In the genomic region with DNA sequence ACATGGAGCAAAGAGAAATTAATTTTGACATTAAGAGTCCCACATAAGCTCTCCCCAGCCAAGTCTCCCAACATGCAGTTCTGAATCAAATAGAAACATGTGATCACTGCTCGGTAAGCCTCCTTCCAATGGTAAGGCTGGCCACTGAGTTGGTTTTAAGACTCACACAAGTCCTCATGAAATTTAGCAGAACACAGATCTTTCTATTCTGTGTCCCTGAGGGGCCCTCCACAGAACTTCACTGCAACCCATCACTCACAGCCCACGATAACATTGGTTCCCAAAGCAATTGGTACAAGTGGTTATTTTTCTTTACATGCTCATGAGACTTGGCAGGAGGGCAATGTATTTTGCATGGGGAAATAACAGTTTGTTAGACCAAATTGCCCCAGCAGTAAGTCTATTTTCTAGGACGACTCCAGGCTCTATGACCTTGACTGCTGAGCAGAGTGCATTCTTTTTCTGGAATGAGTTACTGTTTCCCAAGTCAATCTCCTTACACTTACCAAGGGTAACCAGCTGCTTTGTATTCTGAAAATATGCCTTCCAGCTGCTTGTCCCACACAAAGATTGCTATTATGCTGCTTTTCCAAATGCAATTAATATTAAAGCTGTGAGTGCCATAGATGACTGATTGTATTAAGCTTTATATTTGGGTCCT, we compare ENCODE assay signal across 25 cellular contexts.
DNase-seq lines count a peak whose midpoint lies in the region; ATAC-seq and TF ChIP-seq lines count a peak whose summit lies in the region.
"Had no signal": no experiment of that assay in that cellular context is flagged by ENCODE, and none has a peak within 500 bp of the region (broad histone marks: within the 10 kb centered on the region; RNA-seq: fewer than 3 reads in every experiment).

No MANE protein-coding gene starts in this region.

- H4K91ac ChIP-seq in neuronal stem cell (ENCODE audit: low read depth, low read length, poor library complexity), result no peak overlapping the region

- H3K4me3 ChIP-seq in choroid plexus epithelial cell (ENCODE audit: low read depth, low read length) (no peak overlapping the region), neuronal stem cell (ENCODE audit: low read length in 2 of 2) (no peak overlapping the region)
- H3K4me3 ChIP-seq: BLaER1 treated with 17β-estradiol and CSF1 and Interleukin-3, amounts not matched to agents 10 nM and 100 nM; MG63; transverse colon had no signal

- H3K18ac ChIP-seq in neuronal stem cell (ENCODE audit: low read length), result no peak overlapping the region

- no peak overlapping the region for H2BK12ac ChIP-seq in neuronal stem cell (ENCODE audit: low read length)

- no peak overlapping the region for H2BK15ac ChIP-seq in neuronal stem cell (ENCODE audit: low read length)

- H3K23ac ChIP-seq in neuronal stem cell (ENCODE audit: low read depth, low read length, poor library complexity), result no peak overlapping the region

- H3K9ac ChIP-seq in neuronal stem cell (ENCODE audit: low read depth, low read length, poor library complexity), result no peak overlapping the region
- H3K9ac ChIP-seq: BLaER1 treated with 17β-estradiol and CSF1 and Interleukin-3, amounts not matched to agents 10 nM and 100 nM had no signal

- no peak overlapping the region for H3K27ac ChIP-seq in neuronal stem cell (replicated peaks; ENCODE audit: low read length)
- H3K27ac ChIP-seq: BLaER1 treated with 17β-estradiol and CSF1 and Interleukin-3, amounts not matched to agents 10 nM and 100 nM; transverse colon had no signal

- peak; percentile 50 for DNase-seq in COLO829 (ENCODE audit: low spot score)
- DNase-seq in choroid plexus epithelial cell (ENCODE audit: low read depth), result peak; percentile 53
- no peak for DNase-seq in left cardiac atrium
- no peak for DNase-seq in neuronal stem cell (ENCODE audit: low spot score)
- DNase-seq in CD1c-positive myeloid dendritic cell (ENCODE audit: extremely low spot score), result no peak
- no peak for DNase-seq in activated naive CD8-positive, alpha-beta T cell treated with anti-CD3 and anti-CD28 coated beads, Interleukin-2, amount 50 U/mL, for 24 hours
- DNase-seq in activated naive CD4-positive, alpha-beta T cell treated with anti-CD3 and anti-CD28 coated beads, Interleukin-2, amount 50 U/mL, for 16 hours, result no peak
- no peak for DNase-seq in GF-D8 (lab: John Stamatoyannopoulos, UW)
- DNase-seq: ACHN; activated CD8-positive, alpha-beta T cell treated with anti-CD3 and anti-CD28 coated beads for 36 hours; central memory CD4-positive, alpha-beta T cell; dermis blood vessel endothelial cell; DMS79 treated with DMSO at 0.1 percent for 48 hours; KBM-7; MG63; naive B cell; NCI-H1105 treated with DMSO at 0.1 percent for 48 hours; NCI-H2029 treated with DMSO at 0.1 percent for 48 hours; NCI-H345; transverse colon had no signal

- ATAC-seq in left cardiac atrium, result peak; percentile 46 to 76
- no peak for ATAC-seq in activated naive CD8-positive, alpha-beta T cell treated with anti-CD3 and anti-CD28 coated beads, Interleukin-2, amount 50 U/mL, for 24 hours
- ATAC-seq: activated CD4-positive, CD25-positive, alpha-beta regulatory T cell treated with anti-CD3 and anti-CD28 coated beads, Interleukin-2, amount 50 U/mL, for 24 hours; activated CD8-positive, alpha-beta T cell treated with anti-CD3 and anti-CD28 coated beads for 36 hours; activated naive CD4-positive, alpha-beta T cell treated with anti-CD3 and anti-CD28 coated beads, Interleukin-2, amount 50 U/mL, for 72 hours; activated T-helper 17 cell treated with anti-CD3 and anti-CD28 coated beads, Interleukin-2, amount 50 U/mL, for 72 hours had no signal

- no peaks in the 10 kb centered on the region for H3K4me1 Mint-ChIP-seq in activated naive CD8-positive, alpha-beta T cell treated with anti-CD3 and anti-CD28 coated beads, Interleukin-2, amount 50 U/mL, for 24 hours
- H3K4me1 Mint-ChIP-seq: activated T-helper 17 cell treated with anti-CD3 and anti-CD28 coated beads, Interleukin-2, amount 50 U/mL, for 72 hours; naive B cell had no signal

- WGBS in neuronal stem cell (ENCODE audit: extremely low coverage in 2 of 2, insufficient read length in 2 of 2, insufficient replicate concordance in 1 of 2), 2 donors, result no CpG with 5 or more reads among the region's 3 CpGs

- H3K4ac ChIP-seq in neuronal stem cell (ENCODE audit: low read length), result no peak overlapping the region

- H2AFZ ChIP-seq in neuronal stem cell (ENCODE audit: low read length), result peak overlapping the region; percentile 27

- no peak overlapping the region for H2BK120ac ChIP-seq in neuronal stem cell (ENCODE audit: low read depth, low read length)

- no peaks in the 10 kb centered on the region for H3K36me3 ChIP-seq in neuronal stem cell (replicated peaks in 1 of 2; ENCODE audit: control insufficient read depth in 2 of 2, insufficient read depth in 2 of 2, low read length in 2 of 2)
- H3K36me3 ChIP-seq: BLaER1 treated with 17β-estradiol and CSF1 and Interleukin-3, amounts not matched to agents 10 nM and 100 nM; MG63; transverse colon had no signal

- H3K27ac Mint-ChIP-seq in activated naive CD8-positive, alpha-beta T cell treated with anti-CD3 and anti-CD28 coated beads, Interleukin-2, amount 50 U/mL, for 24 hours, result no peak overlapping the region
- H3K27ac Mint-ChIP-seq: activated CD8-positive, alpha-beta T cell treated with anti-CD3 and anti-CD28 coated beads for 36 hours; activated naive CD4-positive, alpha-beta T cell treated with anti-CD3 and anti-CD28 coated beads, Interleukin-2, amount 50 U/mL, for 72 hours; activated T-helper 17 cell treated with anti-CD3 and anti-CD28 coated beads, Interleukin-2, amount 50 U/mL, for 72 hours; naive B cell; T-helper 1 cell treated with Interleukin-12 subunit alpha and Interleukin-12 subunit beta and Interleukin-4 antibody, amounts not matched to agents 30 μg/mL and 1 μg/mL, for 36 hours had no signal

- H3K14ac ChIP-seq in neuronal stem cell (ENCODE audit: low read length), result no peak overlapping the region

- H3K4me2 ChIP-seq in neuronal stem cell (ENCODE audit: insufficient read depth, low read length, poor library complexity, severe bottlenecking), result no peak overlapping the region
- H3K4me2 ChIP-seq: BLaER1 treated with 17β-estradiol and CSF1 and Interleukin-3, amounts not matched to agents 10 nM and 100 nM had no signal

- no peaks in the 10 kb centered on the region for H3K36me3 Mint-ChIP-seq in activated naive CD8-positive, alpha-beta T cell treated with anti-CD3 and anti-CD28 coated beads, Interleukin-2, amount 50 U/mL, for 24 hours (ENCODE audit: low read depth)
- H3K36me3 Mint-ChIP-seq: naive B cell had no signal

- no peak overlapping the region for H2BK5ac ChIP-seq in neuronal stem cell (ENCODE audit: low read length)

- intact Hi-C loops in left cardiac atrium (cut with DNase I), result no loop called here

- H3K4me3 Mint-ChIP-seq in activated naive CD8-positive, alpha-beta T cell treated with anti-CD3 and anti-CD28 coated beads, Interleukin-2, amount 50 U/mL, for 24 hours, result no peak overlapping the region
- H3K4me3 Mint-ChIP-seq: activated CD8-positive, alpha-beta T cell treated with anti-CD3 and anti-CD28 coated beads for 36 hours; activated T-helper 17 cell treated with anti-CD3 and anti-CD28 coated beads, Interleukin-2, amount 50 U/mL, for 72 hours; naive B cell; T-helper 1 cell treated with Interleukin-12 subunit alpha and Interleukin-12 subunit beta and Interleukin-4 antibody, amounts not matched to agents 30 μg/mL and 1 μg/mL, for 36 hours had no signal

- H4K8ac ChIP-seq in neuronal stem cell (ENCODE audit: low read depth, low read length), result no peak overlapping the region

- H3K9me3 ChIP-seq in neuronal stem cell (replicated peaks in 1 of 2; ENCODE audit: control insufficient read depth in 2 of 2, insufficient read depth in 1 of 2, low read depth in 1 of 2, low read length in 2 of 2), result no peaks in the 10 kb centered on the region

- H3K27me3 ChIP-seq in neuronal stem cell (ENCODE audit: control insufficient read depth in 3 of 3, insufficient read depth in 3 of 3, low read depth in 1 of 3, low read length in 3 of 3), result no peaks in the 10 kb centered on the region
- H3K27me3 ChIP-seq: BLaER1 treated with 17β-estradiol and CSF1 and Interleukin-3, amounts not matched to agents 10 nM and 100 nM; MG63; transverse colon had no signal

- no peaks in the 10 kb centered on the region for H3K79me1 ChIP-seq in neuronal stem cell (ENCODE audit: low read depth, low read length)

- H3K4me1 ChIP-seq in neuronal stem cell (ENCODE audit: control insufficient read depth in 2 of 2, insufficient read depth in 1 of 2, low read depth in 1 of 2, low read length in 2 of 2), result no peaks in the 10 kb centered on the region
- H3K4me1 ChIP-seq: BLaER1 treated with 17β-estradiol and CSF1 and Interleukin-3, amounts not matched to agents 10 nM and 100 nM; transverse colon had no signal

- no peak overlapping the region for H2AK5ac ChIP-seq in neuronal stem cell (ENCODE audit: low read depth, low read length)

- no peak for TF ChIP-seq CTCF in choroid plexus epithelial cell (conservative IDR thresholded peaks at IDR 0.05; ENCODE audit: low read depth, low read length)

- peaks cover 12% of the 10 kb centered on the region for H3K9me3 Mint-ChIP-seq in activated naive CD8-positive, alpha-beta T cell treated with anti-CD3 and anti-CD28 coated beads, Interleukin-2, amount 50 U/mL, for 24 hours

- H3K27me3 Mint-ChIP-seq in activated naive CD8-positive, alpha-beta T cell treated with anti-CD3 and anti-CD28 coated beads, Interleukin-2, amount 50 U/mL, for 24 hours, result no peaks in the 10 kb centered on the region

Comparison
In these comparisons a context has a peak if more than half of its experiments do, and no peak if none do; other contexts are left out.
1. DNase-seq: peak in COLO829 (single experiment) and choroid plexus epithelial cell (single experiment); none in left cardiac atrium (single experiment), neuronal stem cell (single experiment), CD1c-positive myeloid dendritic cell (single experiment), activated naive CD8-positive, alpha-beta T cell treated with anti-CD3 and anti-CD28 coated beads, Interleukin-2, amount 50 U/mL, for 24 hours (single experiment), activated naive CD4-positive, alpha-beta T cell treated with anti-CD3 and anti-CD28 coated beads, Interleukin-2, amount 50 U/mL, for 16 hours (single experiment) and GF-D8 (single experiment).